In genomic region chr16:67228905-67229304, GRCh38 we compare ENCODE assay signal across 16 cellular contexts. TPM values are rescaled to one million over a fixed set of nuclear protein-coding genes. Genes with fewer than 3 reads are reported as not detected.
A peak's percentile ranks its signal among the peaks of the same experiment; 100 is the strongest.
DNase-seq lines count a peak whose midpoint lies in the region; ATAC-seq and TF ChIP-seq lines count a peak whose summit lies in the region.
"Had no signal": no experiment of that assay in that cellular context is flagged by ENCODE, and none has a peak within 500 bp of the region (broad histone marks: within the 10 kb centered on the region; RNA-seq: fewer than 3 reads in every experiment).

No MANE protein-coding gene starts in this region.

- no peak for TF ChIP-seq CTCF in CD4-positive, alpha-beta T cell (IDR thresholded peaks at IDR 0.05)
- no peak for TF ChIP-seq CTCF in Caco-2 (IDR thresholded peaks at IDR 0.05; ENCODE audit: insufficient read depth in 1 of 2, low read depth in 1 of 2, low read length in 1 of 2, severe bottlenecking in 1 of 2, unreplicated experiment in 1 of 2)

- H3K27me3 Mint-ChIP-seq in CD4-positive, alpha-beta T cell, result no peaks in the 10 kb centered on the region
- no peaks in the 10 kb centered on the region for H3K27me3 Mint-ChIP-seq in Caco-2 (ENCODE audit: insufficient read depth, unreplicated experiment)
- H3K27me3 Mint-ChIP-seq in activated naive CD8-positive, alpha-beta T cell, result no peaks in the 10 kb centered on the region
- no peaks in the 10 kb centered on the region for H3K27me3 Mint-ChIP-seq in naive B cell

- H3K27me3 ChIP-seq in CD4-positive, alpha-beta T cell (ENCODE audit: control insufficient read depth, insufficient read depth, low read length), result no peaks in the 10 kb centered on the region
- no peaks in the 10 kb centered on the region for H3K27me3 ChIP-seq in Caco-2 (replicated peaks; ENCODE audit: control insufficient read depth, insufficient read depth, low read length)
- H3K27me3 ChIP-seq: BLaER1, transverse colon had no signal

- no peak overlapping the region for H3K27ac Mint-ChIP-seq in CD4-positive, alpha-beta T cell
- no peak overlapping the region for H3K27ac Mint-ChIP-seq in Caco-2 (ENCODE audit: unreplicated experiment)
- no peak overlapping the region for H3K27ac Mint-ChIP-seq in activated naive CD8-positive, alpha-beta T cell
- H3K27ac Mint-ChIP-seq in naive B cell, result no peak overlapping the region

- H3K4me1 ChIP-seq in Caco-2, result peaks cover 7% of the 10 kb centered on the region; the same call in 1 of the 2 replicates

- no peak overlapping the region for H3K27ac ChIP-seq in CD4-positive, alpha-beta T cell (ENCODE audit: low read depth, low read length)
- H3K27ac ChIP-seq: BLaER1, parathyroid adenoma, transverse colon had no signal

- no peak for ATAC-seq in CD4-positive, alpha-beta T cell (ENCODE audit: poor library complexity)
- no peak for ATAC-seq in naive B cell (ENCODE audit: low read depth in 2 of 2)

- H3K36me3 ChIP-seq in Caco-2 (ENCODE audit: control insufficient read depth, insufficient read depth, low read length), result peaks cover 13% of the 10 kb centered on the region

- POLR2A ChIA-PET in CD4-positive, alpha-beta T cell (lab: Charles Lee), result interaction anchor here (3.9 kb wide), 1 partner anchor 18 kb away, joined by 81 read pairs; the partner anchor contains the start of genes FHOD1 and SLC9A5
- POLR2A ChIA-PET in Caco-2 (lab: Charles Lee), result interaction anchor here (1.5 kb wide), 1 partner anchor 17 kb away, joined by 7 read pairs; no protein-coding TSS in a partner anchor

- DNase-seq in CD4-positive, alpha-beta T cell, result no peak
- DNase-seq in Caco-2 (no peak), naive B cell (no peak), SHP77 treated with DMSO at 0.1 percent for 48 hours (lab: John Stamatoyannopoulos, UW) (no peak), glomerular visceral epithelial cell (ENCODE audit: extremely low spot score) (no peak)
- no peak for DNase-seq in central memory CD4-positive, alpha-beta T cell
- DNase-seq: DMS79 treated with DMSO at 0.1 percent for 48 hours; effector CD8-positive, alpha-beta T cell; midbrain; NCI-H1436 treated with DMSO at 0.1 percent for 48 hours; NCI-H510A; transverse colon had no signal

- no peaks in the 10 kb centered on the region for H3K9me3 ChIP-seq in CD4-positive, alpha-beta T cell (ENCODE audit: control insufficient read depth, low read length)
- H3K9me3 ChIP-seq in Caco-2, result no peaks in the 10 kb centered on the region
- H3K9me3 ChIP-seq: BLaER1, transverse colon had no signal

- peaks cover 42% of the 10 kb centered on the region for H3K4me1 Mint-ChIP-seq in CD4-positive, alpha-beta T cell (ENCODE audit: low read depth)
- H3K4me1 Mint-ChIP-seq in Caco-2 (ENCODE audit: low read depth, unreplicated experiment) (peaks cover 20% of the 10 kb centered on the region), naive B cell (peaks cover 23 to 38% (median 28%) of the 10 kb centered on the region in 3 donors)
- peaks cover 40% of the 10 kb centered on the region for H3K4me1 Mint-ChIP-seq in activated naive CD8-positive, alpha-beta T cell (ENCODE audit: low read depth)

- peaks cover 59% of the 10 kb centered on the region for H3K36me3 Mint-ChIP-seq in CD4-positive, alpha-beta T cell (ENCODE audit: low read depth)
- peaks cover 68% of the 10 kb centered on the region for H3K36me3 Mint-ChIP-seq in Caco-2 (ENCODE audit: insufficient read depth, unreplicated experiment)
- H3K36me3 Mint-ChIP-seq in activated naive CD8-positive, alpha-beta T cell, result peaks cover 7% of the 10 kb centered on the region
- H3K36me3 Mint-ChIP-seq in naive B cell, result peaks cover 3 to 7% of the 10 kb centered on the region in 2 donors

- BruUV-seq in Caco-2 (replicated peaks; lab: Mats Ljungman, UMichigan), result no TSS peak

- intact Hi-C loops in CD4-positive, alpha-beta T cell (cut with DNase I, micrococcal nuclease), result loop anchor here in 1 of 2 experiments (1.0 to 10.0 kb wide), 3 partner anchors 15 to 616 kb away; partner anchors contain the start of genes CENPT, NUTF2, PLEKHG4 and THAP11
- intact Hi-C loops in Caco-2 (cut with micrococcal nuclease; ENCODE audit: unreplicated experiment), result no loop called here

- CTCF ChIA-PET in CD4-positive, alpha-beta T cell (lab: Charles Lee), result interaction anchor here (2.7 kb wide), 1 partner anchor 17 kb away, joined by 31 read pairs; the partner anchor contains the start of gene FHOD1
- CTCF ChIA-PET in Caco-2 (lab: Charles Lee), result no interaction called here

- peak overlapping the region; percentile 99 for H3K4me3 Mint-ChIP-seq in CD4-positive, alpha-beta T cell
- H3K4me3 Mint-ChIP-seq in Caco-2 (ENCODE audit: unreplicated experiment), result peak overlapping the region; percentile 98
- peak overlapping the region; percentile 100 for H3K4me3 Mint-ChIP-seq in activated naive CD8-positive, alpha-beta T cell
- H3K4me3 Mint-ChIP-seq in naive B cell, result peak overlapping the region in 6 of 8 donors; percentile 56 to 100 (median 98)

- H3K9me3 Mint-ChIP-seq in CD4-positive, alpha-beta T cell, result no peaks in the 10 kb centered on the region
- H3K9me3 Mint-ChIP-seq in Caco-2 (ENCODE audit: unreplicated experiment) (no peaks in the 10 kb centered on the region), naive B cell (no peaks in the 10 kb centered on the region)
- H3K9me3 Mint-ChIP-seq in activated naive CD8-positive, alpha-beta T cell (ENCODE audit: low read depth), result no peaks in the 10 kb centered on the region

- no peak overlapping the region for H3K4me3 ChIP-seq in Caco-2 (ENCODE audit: low read depth, low read length)
- H3K4me3 ChIP-seq: transverse colon had no signal

RNA-seq across cellular contexts. Expression of gene TMEM208, which starts 2.0 kb away (rescaled TPM):
- 10 to 100 TPM; 35.8 to 37.6 TPM for total RNA-seq in CD4-positive, alpha-beta T cell
- total RNA-seq in Caco-2 (2022), result 63.8 and 69.7 TPM in 2 replicates
- 10 to 100 TPM; 44.9 to 66.7 (median 55.0) TPM for polyA plus RNA-seq in naive B cell (ENCODE audit: low read depth in 6 of 6)

RNA-seq across cellular contexts. Expression of gene FHOD1, which starts 18.4 kb away (rescaled TPM):
- total RNA-seq in CD4-positive, alpha-beta T cell, result 10 to 100 TPM; 21.1 to 26.0 TPM
- total RNA-seq in Caco-2 (2022), result 59.1 and 69.0 TPM in 2 replicates
- polyA plus RNA-seq in naive B cell (ENCODE audit: low read depth in 6 of 6), result 1 to 10 TPM; 1.4 to 4.8 (median 2.3) TPM

RNA-seq across cellular contexts. Expression of gene SLC9A5, which starts 19.9 kb away (rescaled TPM):
- total RNA-seq in CD4-positive, alpha-beta T cell, result 1 to 10 TPM; 3.1 TPM
- total RNA-seq in Caco-2 (2022), result 2.3 and 2.4 TPM in 2 replicates
- under 1 TPM in 4 of 6 donors, not detected in 2; 0.08 to 0.14 (median 0.10) TPM for polyA plus RNA-seq in naive B cell (ENCODE audit: low read depth in 6 of 6)
- total RNA-seq: skeletal muscle tissue had no signal

RNA-seq across cellular contexts. Expression of gene ELMO3, which starts 30.0 kb away (rescaled TPM):
- 1 to 10 TPM; 1.9 to 2.3 TPM for total RNA-seq in CD4-positive, alpha-beta T cell
- 27.8 and 28.7 TPM in 2 replicates for total RNA-seq in Caco-2 (2022)
- polyA plus RNA-seq in naive B cell (ENCODE audit: low read depth in 6 of 6), result under 1 TPM in 5 of 6 donors, not detected in 1; 0.14 to 0.48 (median 0.39) TPM
- total RNA-seq: skeletal muscle tissue had no signal

RNA-seq across cellular contexts. Expression of gene E2F4, which starts 37.0 kb away (rescaled TPM):
- 10 to 100 TPM; 50.9 to 56.1 TPM for total RNA-seq in CD4-positive, alpha-beta T cell
- total RNA-seq in Caco-2 (2022), result 113 and 115 TPM in 2 replicates
- polyA plus RNA-seq in naive B cell (ENCODE audit: low read depth in 6 of 6), result 10 to 100 TPM; 54.0 to 75.9 (median 61.7) TPM
